Comparison of ENCODE assay signal across 8 cellular contexts in genomic region chr4:56465599-56466295, GRCh38. TPM values are rescaled to one million over a fixed set of nuclear protein-coding genes. Genes with fewer than 3 reads are reported as not detected.
DNase-seq lines count a peak whose midpoint lies in the region; ATAC-seq, FAIRE-seq and TF ChIP-seq lines count a peak whose summit lies in the region.

No MANE protein-coding gene starts in this region.

- H3K9me3 Mint-ChIP-seq in activated naive CD4-positive, alpha-beta T cell treated with anti-CD3 and anti-CD28 coated beads, Interleukin-2, amount 50 U/mL, for 72 hours: no peaks in the 10 kb centered on the region

- H3K36me3 ChIP-seq in HEK293 (ENCODE audit: control insufficient read depth in 2 of 2, insufficient read depth in 1 of 2, low read length in 2 of 2): peaks cover 7 to 44% of the 10 kb centered on the region in 2 experiments; a peak in 2 of 3 replicates
- peaks cover 0 to 28% of the 10 kb centered on the region in 2 donors for H3K36me3 ChIP-seq in left lung

- TF ChIP-seq CTCF in A549 (IDR thresholded peaks at IDR 0.05) (no peak), HEK293 (tag by site-specific recombination; IDR thresholded peaks at IDR 0.05) (no peak), left lung (IDR thresholded peaks at IDR 0.05) (no peak), D721Med (IDR thresholded peaks at IDR 0.05; ENCODE audit: insufficient read depth, missing control alignments) (no peak)

- intact Hi-C loops in left lung (cut with DNase I): no loop called here

- no peak for TF ChIP-seq POLR2A in A549 (IDR thresholded peaks at IDR 0.05; ENCODE audit: low read length)

- POLR2A ChIA-PET in A549 (lab: Yijun Ruan, JAX): interaction anchor here (0.6 to 3.7 kb wide), 9 partner anchors 7 to 512 kb away, joined by 3 to 33 read pairs (median 5); partner anchors contain the start of genes AASDH, PAICS and PPAT
- POLR2A ChIA-PET in HEK293 (lab: Yijun Ruan, JAX): interaction anchor here (0.6 to 1.9 kb wide), 7 partner anchors 8 to 298 kb away, joined by 3 to 14 read pairs (median 4); partner anchors contain the start of genes AASDH, PAICS and PPAT

- no peak for TF ChIP-seq RAD21 in A549 (conservative IDR thresholded peaks at IDR 0.05 in 1 of 2, IDR thresholded peaks at IDR 0.05 in 1 of 2)

- no peak for TF ChIP-seq EP300 in A549 (IDR thresholded peaks at IDR 0.05)

- peak overlapping the region; percentile 98 for H3K4me3 ChIP-seq in A549
- peak overlapping the region; percentile 87 for H3K4me3 ChIP-seq in HEK293 (ENCODE audit: low read depth, low read length)
- H3K4me3 ChIP-seq in left lung: peak overlapping the region; percentile 96 to 97

- WGBS in A549 (ENCODE audit: missing lambda C conversion rate): 72% methylated on average over 9 of the region's 10 CpGs

- H3K9me3 ChIP-seq in A549 (no peaks in the 10 kb centered on the region), HEK293 (ENCODE audit: control insufficient read depth, insufficient read depth, low read depth, low read length) (no peaks in the 10 kb centered on the region), left lung (no peaks in the 10 kb centered on the region)

- ATAC-seq in A549: peak in 1 of 2 experiments; percentile 7; a peak in 2 of 6 replicates
- ATAC-seq in activated naive CD4-positive, alpha-beta T cell treated with anti-CD3 and anti-CD28 coated beads, Interleukin-2, amount 50 U/mL, for 72 hours: peak in 1 of 2 donors; percentile 4
- no peak for ATAC-seq in left lung
- ATAC-seq in GM21447 (IDR thresholded peaks at IDR 0.05; ENCODE audit: unreplicated experiment): no peak

- H3K27ac Mint-ChIP-seq in activated naive CD4-positive, alpha-beta T cell treated with anti-CD3 and anti-CD28 coated beads, Interleukin-2, amount 50 U/mL, for 72 hours: peak overlapping the region; percentile 94 to 99

- peaks cover 32 to 41% of the 10 kb centered on the region in 2 donors for H3K36me3 Mint-ChIP-seq in activated naive CD4-positive, alpha-beta T cell treated with anti-CD3 and anti-CD28 coated beads, Interleukin-2, amount 50 U/mL, for 72 hours

- no peaks in the 10 kb centered on the region for H3K27me3 ChIP-seq in left lung

- FAIRE-seq in A549 (lab: Jason Lieb, UNC) (no peak), D721Med (lab: Jason Lieb, UNC) (no peak)

- H3K4me2 ChIP-seq in A549: peak overlapping the region; percentile 88

- DNase-seq in A549 (ENCODE audit: low read depth in 1 of 2, low spot score in 1 of 2): no peak
- no peak for DNase-seq in activated naive CD4-positive, alpha-beta T cell treated with anti-CD3 and anti-CD28 coated beads, Interleukin-2, amount 50 U/mL, for 72 hours (ENCODE audit: low spot score in 2 of 2)
- DNase-seq in left lung: no peak
- DNase-seq in NCI-H187 (lab: John Stamatoyannopoulos, UW): no peak
- DNase-seq in stimulated activated naive CD4-positive, alpha-beta T cell (lab: John Stamatoyannopoulos, UW): no peak
- no peak for DNase-seq in D721Med (ENCODE audit: insufficient read length, low spot score)

- H3K4me1 ChIP-seq in A549: peaks cover 27% of the 10 kb centered on the region; the same call in 2 of the 3 replicates
- no peaks in the 10 kb centered on the region for H3K4me1 ChIP-seq in HEK293 (ENCODE audit: control insufficient read depth, insufficient read depth, low read length)
- peaks cover 24 to 47% of the 10 kb centered on the region in 2 donors for H3K4me1 ChIP-seq in left lung

- CTCF ChIA-PET in A549 (lab: Yijun Ruan, JAX): interaction anchor here (1.2 to 1.3 kb wide), 2 partner anchors 10 to 79 kb away, joined by 3 to 4 read pairs; no protein-coding TSS in a partner anchor
- CTCF ChIA-PET in HEK293 (lab: Yijun Ruan, JAX): interaction anchor here (0.6 kb wide), 1 partner anchor 11 kb away, joined by 3 read pairs; no protein-coding TSS in a partner anchor

- H3K27ac ChIP-seq in A549 (peak overlapping the region; percentile 98 to 100), HEK293 (ENCODE audit: extremely low read depth, low read depth, low read length) (no peak overlapping the region), left lung (no peak overlapping the region)

TF ChIP-seq in A549, 52 proteins besides CTCF, POLR2A, EP300 and RAD21 (continues in another document):
- TF ChIP-seq RCOR1 (IDR thresholded peaks at IDR 0.05; ENCODE audit: low read depth, low read length) (no peak), ELK1 (IDR thresholded peaks at IDR 0.05; ENCODE audit: low read depth, low read length) (no peak)
- TF ChIP-seq, protein P1, sequence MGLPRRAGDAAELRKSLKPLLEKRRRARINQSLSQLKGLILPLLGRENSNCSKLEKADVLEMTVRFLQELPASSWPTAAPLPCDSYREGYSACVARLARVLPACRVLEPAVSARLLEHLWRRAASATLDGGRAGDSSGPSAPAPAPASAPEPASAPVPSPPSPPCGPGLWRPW (IDR thresholded peaks at IDR 0.05): no peak

TF ChIP-seq in HEK293, 187 proteins besides CTCF, POLR2A, EP300 and RAD21:
- no peak for TF ChIP-seq ZNF692 (tag by site-specific recombination; IDR thresholded peaks at IDR 0.05)
- no peak for TF ChIP-seq ZNF2 (tag by site-specific recombination; IDR thresholded peaks at IDR 0.05)
- peak; percentile 7; the same call in 1 of the 2 replicates for TF ChIP-seq ZBTB17 (tag by site-specific recombination; IDR thresholded peaks at IDR 0.05)
- TF ChIP-seq ZBTB48 (tag by site-specific recombination; IDR thresholded peaks at IDR 0.05): peak; percentile 49; the same call in 1 of the 2 replicates
- peak; percentile 53; the same call in 1 of the 2 replicates for TF ChIP-seq SP7 (tag by site-specific recombination; IDR thresholded peaks at IDR 0.05)
- no peak for TF ChIP-seq ZNF341 (tag by site-specific recombination; IDR thresholded peaks at IDR 0.05; ENCODE audit: low read depth)
- TF ChIP-seq ZNF600 (tag by site-specific recombination; IDR thresholded peaks at IDR 0.05): 0 out of 2 replicates have a peak, but pooled peaks have one; percentile 42
- no peak for TF ChIP-seq SALL2 (tag by site-specific recombination; IDR thresholded peaks at IDR 0.05; ENCODE audit: borderline replicate concordance)
- no peak for TF ChIP-seq ZNF473 (tag by site-specific recombination; IDR thresholded peaks at IDR 0.05)

RNA-seq across cellular contexts. Expression of gene SRP72, which starts 1.7 kb away (rescaled TPM):
- polyA plus RNA-seq in A549 (2011; rRNA removed) (114 and 135 TPM in 2 replicates), A549 (2017; fragmentation: RNase III; extraction: RNeasy Plus Mini Kit Qiagen cat#74134 plus additional on column Dnase treatment) (70.1 to 73.3 TPM (median 71.6 TPM) in 3 replicates)
- polyA plus RNA-seq in A549 (2012; cell fraction: cytosol; rRNA removed): 23.0 and 24.2 TPM in 2 replicates
- polyA plus RNA-seq in A549 (2012; cell fraction: nucleus; rRNA removed): 19.9 and 39.4 TPM in 2 replicates
- 79.9 and 97.2 TPM in 2 replicates for polyA minus RNA-seq in A549 (2011; rRNA and poly(A)+ RNA removed)
- 100 to 1,000 TPM; 152 to 179 TPM for total RNA-seq in activated naive CD4-positive, alpha-beta T cell treated with anti-CD3 and anti-CD28 coated beads, Interleukin-2, amount 50 U/mL, for 72 hours
- 10 to 100 TPM; 85.3 to 85.8 TPM for total RNA-seq in left lung

RNA-seq across cellular contexts. Expression of gene PAICS, which starts 29.7 kb away (rescaled TPM):
- polyA plus RNA-seq in A549 (2011; rRNA removed) (185 and 227 TPM in 2 replicates), A549 (2017; fragmentation: RNase III; extraction: RNeasy Plus Mini Kit Qiagen cat#74134 plus additional on column Dnase treatment) (154 to 167 TPM (median 156 TPM) in 3 replicates)
- polyA plus RNA-seq in A549 (2012; cell fraction: cytosol; rRNA removed): 82.8 and 92.9 TPM in 2 replicates
- 49.2 and 84.4 TPM in 2 replicates for polyA plus RNA-seq in A549 (2012; cell fraction: nucleus; rRNA removed)
- 49.3 and 53.2 TPM in 2 replicates for polyA minus RNA-seq in A549 (2011; rRNA and poly(A)+ RNA removed)
- 100 to 1,000 TPM; 248 to 387 TPM for total RNA-seq in activated naive CD4-positive, alpha-beta T cell treated with anti-CD3 and anti-CD28 coated beads, Interleukin-2, amount 50 U/mL, for 72 hours
- total RNA-seq in left lung: 10 to 100 TPM; 34.6 to 63.5 TPM

RNA-seq across cellular contexts. Expression of gene PPAT, which starts 30.3 kb away (rescaled TPM):
- 25.4 and 26.7 TPM in 2 replicates for polyA plus RNA-seq in A549 (2011; rRNA removed)
- 8.1 and 8.3 TPM in 2 replicates for polyA plus RNA-seq in A549 (2012; cell fraction: cytosol; rRNA removed)
- 5.3 and 7.5 TPM in 2 replicates for polyA plus RNA-seq in A549 (2012; cell fraction: nucleus; rRNA removed)
- polyA plus RNA-seq in A549 (2017; fragmentation: RNase III; extraction: RNeasy Plus Mini Kit Qiagen cat#74134 plus additional on column Dnase treatment): 22.2 to 23.6 TPM (median 22.8 TPM) in 3 replicates
- polyA minus RNA-seq in A549 (2011; rRNA and poly(A)+ RNA removed): 6.8 and 12.8 TPM in 2 replicates
- total RNA-seq in activated naive CD4-positive, alpha-beta T cell treated with anti-CD3 and anti-CD28 coated beads, Interleukin-2, amount 50 U/mL, for 72 hours: 10 to 100 TPM; 34.4 to 50.8 TPM
- total RNA-seq in left lung: 1 to 10 TPM; 6.4 to 9.5 TPM

RNA-seq across cellular contexts. Expression of gene ARL9, which starts 39.8 kb away (rescaled TPM):
- polyA plus RNA-seq in A549 (2011; rRNA removed) (0.08 and 0.09 TPM in 2 replicates), A549 (2017; fragmentation: RNase III; extraction: RNeasy Plus Mini Kit Qiagen cat#74134 plus additional on column Dnase treatment) (not detected in 3 replicates)
- 0.03 and 0.05 TPM in 2 replicates for polyA plus RNA-seq in A549 (2012; cell fraction: cytosol; rRNA removed)
- polyA plus RNA-seq in A549 (2012; cell fraction: nucleus; rRNA removed): 0.08 TPM in 1 of 2 replicates, not detected in the other
- polyA minus RNA-seq in A549 (2011; rRNA and poly(A)+ RNA removed): not detected in 2 replicates
- total RNA-seq in activated naive CD4-positive, alpha-beta T cell treated with anti-CD3 and anti-CD28 coated beads, Interleukin-2, amount 50 U/mL, for 72 hours: under 1 TPM in 1 of 2 donors, not detected in 1; 0.35 TPM
- total RNA-seq in left lung: under 1 TPM in 1 of 2 donors, not detected in 1; 0.15 TPM

Comparison
In these comparisons a context has a peak if more than half of its experiments do, and no peak if none do; other contexts are left out.
1. H3K27ac ChIP-seq: peak in A549 (2 of 2); none in HEK293 (single experiment) and left lung (0 of 2).
2. Peak in every context shown above with its lines, with median percentiles within 50 percentile points of each other: H3K4me3 ChIP-seq.